24 cellular contexts compared by ENCODE assay signal in the genomic region with DNA sequence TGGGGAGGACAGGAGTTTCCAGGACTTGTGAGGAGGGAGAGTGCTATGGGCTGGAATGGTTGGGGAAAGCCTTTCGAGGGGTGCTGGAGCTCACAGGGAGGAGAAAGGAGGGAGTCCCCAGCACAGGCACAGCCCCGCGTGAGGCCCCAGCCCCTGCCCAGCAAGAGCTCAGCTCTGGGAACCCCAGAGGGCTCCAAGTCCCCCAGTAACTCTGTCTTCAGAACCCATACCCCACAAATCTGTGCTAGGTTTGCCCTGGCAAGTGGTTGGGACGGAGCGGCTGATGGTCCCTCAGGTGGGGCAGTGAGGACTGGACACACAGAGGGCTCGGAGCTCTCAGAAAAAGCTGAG.
DNase-seq lines count a peak whose midpoint lies in the region; ATAC-seq and TF ChIP-seq lines count a peak whose summit lies in the region.
"Had no signal": no experiment of that assay in that cellular context is flagged by ENCODE, and none has a peak within 500 bp of the region (broad histone marks: within the 10 kb centered on the region; RNA-seq: fewer than 3 reads in every experiment).

No MANE protein-coding gene starts in this region.

- no peaks in the 10 kb centered on the region for H3K27me3 Mint-ChIP-seq in osteocyte (ENCODE audit: unreplicated experiment)
- H3K27me3 Mint-ChIP-seq: CD4-positive, alpha-beta memory T cell had no signal

- no peaks in the 10 kb centered on the region for H3K79me2 ChIP-seq in hepatocyte

- H3K4me1 ChIP-seq in hepatocyte (ENCODE audit: insufficient read depth) (peaks cover 7% of the 10 kb centered on the region), lower lobe of right lung (no peaks in the 10 kb centered on the region)

- no peaks in the 10 kb centered on the region for H4K20me1 ChIP-seq in hepatocyte (ENCODE audit: insufficient read depth, poor library complexity, severe bottlenecking)
- H4K20me1 ChIP-seq: BLaER1 had no signal

- ATAC-seq in lower lobe of right lung, result no peak
- no peak for ATAC-seq in GM18858 (IDR thresholded peaks at IDR 0.05; ENCODE audit: unreplicated experiment)
- ATAC-seq in GM19328 (IDR thresholded peaks at IDR 0.05; ENCODE audit: unreplicated experiment), result no peak
- ATAC-seq: A549 had no signal

- intact Hi-C loops in lower lobe of right lung (cut with DNase I), result no loop called here

- H3K27me3 ChIP-seq in WERI-Rb-1 (ENCODE audit: insufficient read depth, low read depth, severe bottlenecking) (no peaks in the 10 kb centered on the region), hepatocyte (no peaks in the 10 kb centered on the region), lower lobe of right lung (ENCODE audit: low read depth) (no peaks in the 10 kb centered on the region)
- H3K27me3 ChIP-seq: BLaER1 had no signal

- H3K27ac ChIP-seq in WERI-Rb-1 (no peak overlapping the region), hepatocyte (no peak overlapping the region), lower lobe of right lung (no peak overlapping the region)
- H3K27ac ChIP-seq: A549, BLaER1 had no signal

- H3K4me3 ChIP-seq in WERI-Rb-1 (ENCODE audit: low read depth, low read length) (no peak overlapping the region), hepatocyte (no peak overlapping the region), lower lobe of right lung (no peak overlapping the region)
- H3K4me3 ChIP-seq: A549, BLaER1 had no signal

- no peak overlapping the region for H2AFZ ChIP-seq in hepatocyte

- H3K9me3 Mint-ChIP-seq in osteocyte (ENCODE audit: unreplicated experiment), result no peaks in the 10 kb centered on the region
- H3K9me3 Mint-ChIP-seq: CD4-positive, alpha-beta memory T cell; HFFc6 had no signal

- TF ChIP-seq CTCF in WERI-Rb-1 (IDR thresholded peaks at IDR 0.05; ENCODE audit: low read depth, low read length) (no peak), hepatocyte (IDR thresholded peaks at IDR 0.05; ENCODE audit: poor library complexity) (no peak), osteocyte (IDR thresholded peaks at IDR 0.05) (no peak), lower lobe of right lung (IDR thresholded peaks at IDR 0.05) (no peak)

- peaks cover 1% of the 10 kb centered on the region for H3K36me3 Mint-ChIP-seq in osteocyte (ENCODE audit: unreplicated experiment)
- H3K36me3 Mint-ChIP-seq: CD4-positive, alpha-beta memory T cell had no signal

- no peak overlapping the region for H3K27ac Mint-ChIP-seq in osteocyte (ENCODE audit: unreplicated experiment)
- H3K27ac Mint-ChIP-seq: CD4-positive, alpha-beta memory T cell; HFFc6 had no signal

- H3K4me2 ChIP-seq in hepatocyte, result no peak overlapping the region
- H3K4me2 ChIP-seq: A549 had no signal

- WGBS in hepatocyte (ENCODE audit: low lambda C conversion rate, missing lambda C conversion rate), result 93% methylated on average over 6 of the region's 6 CpGs

- DNase-seq in D341Med (ENCODE audit: low spot score) (peak; percentile 10), WERI-Rb-1 (peak; percentile 4), hepatocyte (ENCODE audit: low spot score) (peak; percentile 2), osteocyte (ENCODE audit: extremely low spot score, unreplicated experiment) (peak; percentile 73), lower lobe of right lung (no peak)
- no peak for DNase-seq in activated CD4-positive, CD25-positive, alpha-beta regulatory T cell treated with anti-CD3 and anti-CD28 coated beads, Interleukin-2, amount 50 U/mL, for 72 hours
- DNase-seq: Calu3; CD4-positive, alpha-beta memory T cell; DMS53; EL; HFFc6; KG1; NCI-H1105 treated with DMSO at 0.1 percent for 48 hours; NCI-H1694; NCI-H2081 treated with DMSO at 0.1 percent for 48 hours; NCI-H510A; NCI-H748 treated with DMSO at 0.1 percent for 48 hours; NK-92 treated with Interleukin-12 subunit alpha and Interleukin-12 subunit beta, amount 100 ng/mL, for 24 hours; OCI-M1; SHP77 treated with DMSO at 0.1 percent for 48 hours had no signal

- no peaks in the 10 kb centered on the region for H3K36me3 ChIP-seq in WERI-Rb-1
- no peaks in the 10 kb centered on the region for H3K36me3 ChIP-seq in hepatocyte (replicated peaks; ENCODE audit: insufficient read depth, low read depth)
- no peaks in the 10 kb centered on the region for H3K36me3 ChIP-seq in lower lobe of right lung

- H3K9me2 ChIP-seq in hepatocyte (replicated peaks; ENCODE audit: insufficient read depth), result no peaks in the 10 kb centered on the region

- no peaks in the 10 kb centered on the region for H3K9me3 ChIP-seq in WERI-Rb-1 (ENCODE audit: severe bottlenecking)
- H3K9me3 ChIP-seq in hepatocyte (ENCODE audit: low read depth), result no peaks in the 10 kb centered on the region
- H3K9me3 ChIP-seq in lower lobe of right lung, result no peaks in the 10 kb centered on the region
- H3K9me3 ChIP-seq: A549, BLaER1 had no signal

- H3K4me1 Mint-ChIP-seq in osteocyte (ENCODE audit: unreplicated experiment), result peaks cover 4% of the 10 kb centered on the region
- H3K4me1 Mint-ChIP-seq: CD4-positive, alpha-beta memory T cell had no signal

- no peak overlapping the region for H3K4me3 Mint-ChIP-seq in osteocyte (ENCODE audit: unreplicated experiment)
- H3K4me3 Mint-ChIP-seq: CD4-positive, alpha-beta memory T cell; HFFc6 had no signal

Comparison
In these comparisons a context has a peak if more than half of its experiments do, and no peak if none do; other contexts are left out.
1. DNase-seq: peak in D341Med (single experiment), WERI-Rb-1 (single experiment), hepatocyte (single experiment) and osteocyte (single experiment); none in lower lobe of right lung (single experiment) and activated CD4-positive, CD25-positive, alpha-beta regulatory T cell treated with anti-CD3 and anti-CD28 coated beads, Interleukin-2, amount 50 U/mL, for 72 hours (single experiment).